ENCODE assay signal across 15 cellular contexts in genomic region chr5:82306151-82306550, GRCh38. TPM values are rescaled to one million over a fixed set of nuclear protein-coding genes. Genes with fewer than 3 reads are reported as not detected.
A peak's percentile ranks its signal among the peaks of the same experiment; 100 is the strongest.
DNase-seq lines count a peak whose midpoint lies in the region; ATAC-seq and TF ChIP-seq lines count a peak whose summit lies in the region.
"Had no signal": no experiment of that assay in that cellular context is flagged by ENCODE, and none has a peak within 500 bp of the region (broad histone marks: within the 10 kb centered on the region; RNA-seq: fewer than 3 reads in every experiment).

No MANE protein-coding gene starts in this region.

- DNase-seq in NCI-H82 (lab: John Stamatoyannopoulos, UW) = peak; percentile 57
- DNase-seq in ascending aorta (ENCODE audit: low spot score in 2 of 2) = no peak
- DNase-seq in neural progenitor cell (ENCODE audit: low spot score) = peak; percentile 80
- DNase-seq in GDM1 (lab: John Stamatoyannopoulos, UW) = no peak
- no peak for DNase-seq in OCI-M2 (lab: John Stamatoyannopoulos, UW; ENCODE audit: unreplicated experiment)
- DNase-seq: C1 segment of cervical spinal cord; Calu3; CD4-positive, alpha-beta memory T cell; COR-L47; DMS53; DMS79 treated with DMSO at 0.1 percent for 48 hours; GOT3; H7; HCEC 1CT had no signal

- H3K4me2 ChIP-seq in neural progenitor cell = peak overlapping the region; percentile 43

- H3K27me3 ChIP-seq in ascending aorta (no peaks in the 10 kb centered on the region), neural progenitor cell (no peaks in the 10 kb centered on the region)

- H3K27ac ChIP-seq in ascending aorta (peak overlapping the region; percentile 75 to 79), neural progenitor cell (peak overlapping the region; percentile 63)

- intact Hi-C loops in ascending aorta (cut with DNase I) = no loop called here

- H3K9me3 Mint-ChIP-seq in neural progenitor cell = peaks cover 20% of the 10 kb centered on the region

- peaks cover 2% of the 10 kb centered on the region for H3K27me3 Mint-ChIP-seq in neural progenitor cell (ENCODE audit: insufficient read depth, low read depth)

- no peak overlapping the region for H3K4me3 Mint-ChIP-seq in neural progenitor cell
- H3K4me3 Mint-ChIP-seq: CD4-positive, alpha-beta memory T cell had no signal

- H3K79me2 ChIP-seq in neural progenitor cell (ENCODE audit: low read depth) = no peaks in the 10 kb centered on the region

- no peak overlapping the region for H3K27ac Mint-ChIP-seq in neural progenitor cell
- H3K27ac Mint-ChIP-seq: CD4-positive, alpha-beta memory T cell had no signal

- TF ChIP-seq CTCF in ascending aorta (IDR thresholded peaks at IDR 0.05) (no peak), neural progenitor cell (IDR thresholded peaks at IDR 0.05) (peak; percentile 3)

- H2AFZ ChIP-seq in neural progenitor cell (replicated peaks) = no peak overlapping the region

- H3K36me3 ChIP-seq in ascending aorta (no peaks in the 10 kb centered on the region), neural progenitor cell (peaks cover 6% of the 10 kb centered on the region)

- H3F3A ChIP-seq in neural progenitor cell (ENCODE audit: low read depth) = peaks cover 49% of the 10 kb centered on the region

- H3K4me1 ChIP-seq in ascending aorta (peaks cover 4 to 12% of the 10 kb centered on the region in 2 donors), neural progenitor cell (peaks cover 46% of the 10 kb centered on the region)

- H3K9me3 ChIP-seq in ascending aorta (no peaks in the 10 kb centered on the region), neural progenitor cell (ENCODE audit: low read depth) (peaks cover 7% of the 10 kb centered on the region)

- H3K4me3 ChIP-seq in ascending aorta = no peak overlapping the region
- no peak overlapping the region for H3K4me3 ChIP-seq in neural progenitor cell

- no peak for ATAC-seq in HG02840 (IDR thresholded peaks at IDR 0.05; ENCODE audit: low FRiP score, unreplicated experiment)

- H3K9ac ChIP-seq in neural progenitor cell = no peak overlapping the region

- H4K20me1 ChIP-seq in neural progenitor cell (ENCODE audit: low read depth) = no peaks in the 10 kb centered on the region

- H3K4me1 Mint-ChIP-seq in neural progenitor cell = peaks cover 28% of the 10 kb centered on the region
- H3K4me1 Mint-ChIP-seq: CD4-positive, alpha-beta memory T cell had no signal

- H3K36me3 Mint-ChIP-seq in neural progenitor cell = peaks cover 15% of the 10 kb centered on the region

RNA-seq across cellular contexts. Expression of gene RPS23, which starts 28.0 kb away (rescaled TPM):
- total RNA-seq in ascending aorta (1,118 TPM), neural progenitor cell (ENCODE audit: low replicate concordance) (5,433 and 6,020 TPM in 2 replicates)

Comparison
In these comparisons a context has a peak if more than half of its experiments do, and no peak if none do; other contexts are left out.
1. DNase-seq: peak in NCI-H82 (single experiment) and neural progenitor cell (single experiment); none in ascending aorta (0 of 2), GDM1 (single experiment) and OCI-M2 (single experiment).